15 cellular contexts compared by ENCODE assay signal in genomic region chr10:122999347-122999746, GRCh38. TPM values are rescaled to one million over a fixed set of nuclear protein-coding genes. Genes with fewer than 3 reads are reported as not detected.
A peak's percentile ranks its signal among the peaks of the same experiment; 100 is the strongest.
DNase-seq lines count a peak whose midpoint lies in the region; ATAC-seq lines count a peak whose summit lies in the region.
"Had no signal": no experiment of that assay in that cellular context is flagged by ENCODE, and none has a peak within 500 bp of the region (broad histone marks: within the 10 kb centered on the region; RNA-seq: fewer than 3 reads in every experiment).

No MANE protein-coding gene starts in this region.

- DNase-seq in NCI-H82 (lab: John Stamatoyannopoulos, UW): peak; percentile 34
- no peak for DNase-seq in NCI-H82 treated with DMSO at 0.1 percent for 48 hours (lab: John Stamatoyannopoulos, UW; ENCODE audit: unreplicated experiment)
- peak; percentile 14 for DNase-seq in M059J (ENCODE audit: low read depth)
- DNase-seq in naive thymus-derived CD4-positive, alpha-beta T cell: no peak
- no peak for DNase-seq in stimulated activated CD4-positive, alpha-beta T cell treated with anti-CD3 and anti-CD28 coated beads, Interleukin-15, amount 100 ng/mL, for 24 hours
- DNase-seq in NCI-H2227 treated with DMSO at 0.1 percent for 48 hours (lab: John Stamatoyannopoulos, UW): no peak
- no peak for DNase-seq in mesendoderm
- DNase-seq: DMS53; effector CD4-positive, alpha-beta T cell; foreskin melanocyte; MG63; NCI-H446; T-helper 9 cell had no signal

- H3K36me3 ChIP-seq in naive thymus-derived CD4-positive, alpha-beta T cell (ENCODE audit: control insufficient read depth in 2 of 3, insufficient read depth in 3 of 3, low read length in 3 of 3): peaks cover 0 to 41% (median 8%) of the 10 kb centered on the region in 3 experiments
- peaks cover 3% of the 10 kb centered on the region for H3K36me3 ChIP-seq in mesendoderm (ENCODE audit: control insufficient read depth, insufficient read depth, low read length)

- peak overlapping the region; percentile 13 for H3K27ac Mint-ChIP-seq in activated T-helper 17 cell treated with anti-CD3 and anti-CD28 coated beads, Interleukin-2, amount 50 U/mL, for 72 hours
- peak overlapping the region in 5 of 9 donors; percentile 13 to 83 (median 19) for H3K27ac Mint-ChIP-seq in naive thymus-derived CD4-positive, alpha-beta T cell

- no peak overlapping the region for H3K23ac ChIP-seq in mesendoderm (ENCODE audit: low read length)

- CTCF ChIA-PET in naive thymus-derived CD4-positive, alpha-beta T cell (lab: Charles Lee): no interaction called here

- H3K4me1 ChIP-seq in naive thymus-derived CD4-positive, alpha-beta T cell (ENCODE audit: control insufficient read depth in 2 of 2, insufficient read depth in 2 of 2, low read length in 2 of 2): peaks cover 0 to 7% of the 10 kb centered on the region in 2 donors
- H3K4me1 ChIP-seq in mesendoderm (ENCODE audit: control insufficient read depth, low read depth, low read length): no peaks in the 10 kb centered on the region

- no peak overlapping the region for H2BK15ac ChIP-seq in mesendoderm (replicated peaks; ENCODE audit: low read depth)

- H3K27me3 Mint-ChIP-seq in activated T-helper 17 cell treated with anti-CD3 and anti-CD28 coated beads, Interleukin-2, amount 50 U/mL, for 72 hours: no peaks in the 10 kb centered on the region
- H3K27me3 Mint-ChIP-seq in naive thymus-derived CD4-positive, alpha-beta T cell: no peaks in the 10 kb centered on the region

- H3K56ac ChIP-seq in mesendoderm (ENCODE audit: low read length): no peak overlapping the region

- no peak overlapping the region for H2BK5ac ChIP-seq in mesendoderm (ENCODE audit: low read length)

- H3K4me2 ChIP-seq in mesendoderm (ENCODE audit: low read length): no peak overlapping the region

- no peak overlapping the region for H3K4ac ChIP-seq in mesendoderm (ENCODE audit: low read depth, low read length)

- H3K9ac ChIP-seq in mesendoderm (ENCODE audit: low read length): no peak overlapping the region
- H3K9ac ChIP-seq: parathyroid adenoma had no signal

- no peak overlapping the region for H2BK120ac ChIP-seq in mesendoderm (ENCODE audit: low read depth, low read length)

- H3K4me3 ChIP-seq in naive thymus-derived CD4-positive, alpha-beta T cell (ENCODE audit: low read length): no peak overlapping the region
- no peak overlapping the region for H3K4me3 ChIP-seq in mesendoderm (ENCODE audit: low read length)
- H3K4me3 ChIP-seq: MG63 had no signal

- POLR2A ChIA-PET in naive thymus-derived CD4-positive, alpha-beta T cell (lab: Charles Lee): interaction anchor here (1.0 kb wide), 1 partner anchor 9 kb away, joined by 6 read pairs; the partner anchor contains the start of gene IKZF5

- H3K9me3 ChIP-seq in naive thymus-derived CD4-positive, alpha-beta T cell (ENCODE audit: control insufficient read depth in 2 of 3, low read length in 3 of 3): no peaks in the 10 kb centered on the region
- H3K9me3 ChIP-seq: MG63 had no signal

- H3K4me3 Mint-ChIP-seq in activated T-helper 17 cell treated with anti-CD3 and anti-CD28 coated beads, Interleukin-2, amount 50 U/mL, for 72 hours: no peak overlapping the region
- H3K4me3 Mint-ChIP-seq in naive thymus-derived CD4-positive, alpha-beta T cell: no peak overlapping the region

- no peak overlapping the region for H3K27ac ChIP-seq in naive thymus-derived CD4-positive, alpha-beta T cell (ENCODE audit: low read depth, low read length)
- no peak overlapping the region for H3K27ac ChIP-seq in mesendoderm (ENCODE audit: low read depth, low read length)
- H3K27ac ChIP-seq: parathyroid adenoma had no signal

- H3K9me3 Mint-ChIP-seq in activated T-helper 17 cell treated with anti-CD3 and anti-CD28 coated beads, Interleukin-2, amount 50 U/mL, for 72 hours: no peaks in the 10 kb centered on the region
- no peaks in the 10 kb centered on the region for H3K9me3 Mint-ChIP-seq in naive thymus-derived CD4-positive, alpha-beta T cell

- WGBS in mesendoderm (ENCODE audit: extremely low coverage, insufficient coverage, low lambda C conversion rate): no CpG with 5 or more reads among the region's 3 CpGs

- peaks cover 21% of the 10 kb centered on the region for H3K4me1 Mint-ChIP-seq in activated T-helper 17 cell treated with anti-CD3 and anti-CD28 coated beads, Interleukin-2, amount 50 U/mL, for 72 hours
- H3K4me1 Mint-ChIP-seq in naive thymus-derived CD4-positive, alpha-beta T cell: peaks cover 14 to 67% (median 51%) of the 10 kb centered on the region in 7 donors

- ATAC-seq in activated T-helper 17 cell treated with anti-CD3 and anti-CD28 coated beads, Interleukin-2, amount 50 U/mL, for 72 hours (replicated peaks): no peak
- ATAC-seq in naive thymus-derived CD4-positive, alpha-beta T cell: no peak

- no peak overlapping the region for H2AK5ac ChIP-seq in mesendoderm (ENCODE audit: low read length)

- no peak overlapping the region for H4K8ac ChIP-seq in mesendoderm (ENCODE audit: low read depth, low read length)

- no peak overlapping the region for H4K5ac ChIP-seq in mesendoderm (ENCODE audit: low read length)

- intact Hi-C loops in naive thymus-derived CD4-positive, alpha-beta T cell (cut with micrococcal nuclease): no loop called here

- peaks cover 62% of the 10 kb centered on the region for H3K36me3 Mint-ChIP-seq in activated T-helper 17 cell treated with anti-CD3 and anti-CD28 coated beads, Interleukin-2, amount 50 U/mL, for 72 hours (ENCODE audit: low read depth)
- peaks cover 6 to 33% (median 12%) of the 10 kb centered on the region in 5 donors for H3K36me3 Mint-ChIP-seq in naive thymus-derived CD4-positive, alpha-beta T cell

- H3K18ac ChIP-seq in mesendoderm (ENCODE audit: low read length): no peak overlapping the region

- peaks cover 4% of the 10 kb centered on the region for H3K79me2 ChIP-seq in mesendoderm (ENCODE audit: control insufficient read depth, insufficient read depth, low read length)

- H3K79me1 ChIP-seq in mesendoderm (ENCODE audit: low read length): peaks cover 7% of the 10 kb centered on the region

- H3K27me3 ChIP-seq in naive thymus-derived CD4-positive, alpha-beta T cell (ENCODE audit: control insufficient read depth in 2 of 2, insufficient read depth in 2 of 2, low read length in 2 of 2): no peaks in the 10 kb centered on the region
- no peaks in the 10 kb centered on the region for H3K27me3 ChIP-seq in mesendoderm (ENCODE audit: insufficient read depth, low read length, poor library complexity)
- H3K27me3 ChIP-seq: MG63 had no signal

RNA-seq across cellular contexts. Expression of gene IKZF5, which starts 9.2 kb away (rescaled TPM):
- total RNA-seq in M059J (2014; rRNA removed; shearing (Covaris generic)): 1.7 and 3.6 TPM in 2 replicates
- total RNA-seq in activated T-helper 17 cell treated with anti-CD3 and anti-CD28 coated beads, Interleukin-2, amount 50 U/mL, for 72 hours: 10 to 100 TPM; 15.0 to 18.4 TPM
- 10 to 100 TPM; 15.8 to 57.7 (median 37.2) TPM for total RNA-seq in naive thymus-derived CD4-positive, alpha-beta T cell
- polyA plus RNA-seq in naive thymus-derived CD4-positive, alpha-beta T cell: 10 to 100 TPM; 17.8 to 25.9 TPM
- 15.5 TPM for polyA plus RNA-seq in mesendoderm (2013, experiment 1 of 2)
- polyA plus RNA-seq in mesendoderm (2013, experiment 2 of 2): 15.3 TPM

RNA-seq across cellular contexts. Expression of gene ACADSB, which starts 9.5 kb away (rescaled TPM):
- total RNA-seq in M059J (2014; rRNA removed; shearing (Covaris generic)): 2.3 and 3.8 TPM in 2 replicates
- 10 to 100 TPM; 25.1 to 30.6 TPM for total RNA-seq in activated T-helper 17 cell treated with anti-CD3 and anti-CD28 coated beads, Interleukin-2, amount 50 U/mL, for 72 hours
- 10 to 100 TPM; 23.7 to 47.0 (median 27.3) TPM for total RNA-seq in naive thymus-derived CD4-positive, alpha-beta T cell
- polyA plus RNA-seq in naive thymus-derived CD4-positive, alpha-beta T cell: 10 to 100 TPM; 25.0 to 35.3 TPM
- 19.1 TPM for polyA plus RNA-seq in mesendoderm (2013, experiment 1 of 2)
- polyA plus RNA-seq in mesendoderm (2013, experiment 2 of 2): 18.2 TPM

RNA-seq across cellular contexts. Expression of gene PSTK, which starts 19.1 kb away (rescaled TPM):
- 14.1 and 16.6 TPM in 2 replicates for total RNA-seq in M059J (2014; rRNA removed; shearing (Covaris generic))
- 1 to 10 TPM; 2.8 to 5.0 TPM for total RNA-seq in activated T-helper 17 cell treated with anti-CD3 and anti-CD28 coated beads, Interleukin-2, amount 50 U/mL, for 72 hours
- total RNA-seq in naive thymus-derived CD4-positive, alpha-beta T cell: 10 to 100 TPM in 1 of 5 experiments, 1 to 10 TPM in 4; 4.3 to 13.2 (median 5.9) TPM
- polyA plus RNA-seq in naive thymus-derived CD4-positive, alpha-beta T cell: 1 to 10 TPM; 8.9 to 9.3 TPM
- polyA plus RNA-seq in mesendoderm (2013, experiment 1 of 2): 11.1 TPM
- 10.7 TPM for polyA plus RNA-seq in mesendoderm (2013, experiment 2 of 2)

RNA-seq across cellular contexts. Expression of gene C10orf88, which starts 45.3 kb away (rescaled TPM):
- total RNA-seq in M059J (2014; rRNA removed; shearing (Covaris generic)): 9.1 and 12.6 TPM in 2 replicates
- 10 to 100 TPM; 12.2 to 13.3 TPM for total RNA-seq in activated T-helper 17 cell treated with anti-CD3 and anti-CD28 coated beads, Interleukin-2, amount 50 U/mL, for 72 hours
- total RNA-seq in naive thymus-derived CD4-positive, alpha-beta T cell: 10 to 100 TPM in 3 of 5 experiments, 1 to 10 TPM in 2; 5.2 to 16.8 (median 12.5) TPM
- polyA plus RNA-seq in naive thymus-derived CD4-positive, alpha-beta T cell: 1 to 10 TPM; 6.9 to 8.5 TPM
- polyA plus RNA-seq in mesendoderm (2013, experiment 1 of 2): 6.6 TPM
- 6.3 TPM for polyA plus RNA-seq in mesendoderm (2013, experiment 2 of 2)

Comparison
In these comparisons a context has a peak if more than half of its experiments do, and no peak if none do; other contexts are left out.
1. DNase-seq: peak in NCI-H82 (single experiment) and M059J (single experiment); none in NCI-H82 treated with DMSO at 0.1 percent for 48 hours (single experiment), naive thymus-derived CD4-positive, alpha-beta T cell (0 of 9), stimulated activated CD4-positive, alpha-beta T cell treated with anti-CD3 and anti-CD28 coated beads, Interleukin-15, amount 100 ng/mL, for 24 hours (single experiment), NCI-H2227 treated with DMSO at 0.1 percent for 48 hours (single experiment) and mesendoderm (single experiment).